In the genomic region with DNA sequence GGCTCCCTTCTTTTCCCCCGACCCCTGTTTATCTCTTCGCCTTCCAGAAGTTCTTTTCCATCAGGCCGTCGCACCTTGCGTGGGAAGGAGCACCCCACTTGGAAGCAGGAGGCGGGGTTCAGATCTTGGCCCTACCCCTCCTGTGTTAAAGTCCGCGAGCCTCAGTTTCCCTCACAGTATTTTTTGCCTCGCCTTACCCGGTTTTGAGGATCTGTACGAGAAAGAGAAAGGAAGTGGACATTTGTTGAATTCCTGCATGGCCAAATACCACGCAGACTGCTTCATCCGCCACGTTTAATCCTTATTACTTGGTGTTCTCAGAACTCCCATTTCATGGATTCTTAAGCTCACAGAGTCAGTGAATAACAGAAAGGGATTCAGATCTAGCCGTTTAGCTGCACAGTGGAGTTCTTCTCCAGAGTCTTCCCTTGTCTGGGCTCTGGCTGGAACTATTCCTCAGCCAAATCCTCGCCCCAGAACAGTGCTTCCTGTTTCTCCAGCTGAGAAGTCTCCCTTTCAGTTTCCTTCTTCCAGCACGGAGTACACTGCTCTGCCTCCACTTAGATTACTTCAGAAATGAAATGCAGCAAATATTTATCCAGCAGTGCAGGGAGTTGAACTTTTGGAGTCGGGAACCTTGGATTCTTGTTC, we compare ENCODE assay signal across 8 cellular contexts. TPM values are rescaled to one million over a fixed set of nuclear protein-coding genes. Genes with fewer than 3 reads are reported as not detected.
A peak's percentile ranks its signal among the peaks of the same experiment; 100 is the strongest.
DNase-seq lines count a peak whose midpoint lies in the region; ATAC-seq and TF ChIP-seq lines count a peak whose summit lies in the region.

No MANE protein-coding gene starts in this region.

- H3K27ac ChIP-seq in HEK293 (ENCODE audit: extremely low read depth, low read depth, low read length) (peak overlapping the region; percentile 29; the same call in 1 of the 2 replicates), cardiac muscle cell (peak overlapping the region; percentile 27)

- peak overlapping the region; percentile 84 for H3K27ac Mint-ChIP-seq in activated CD8-positive, alpha-beta T cell treated with anti-CD3 and anti-CD28 coated beads, Interleukin-2, amount 10 ng/mL, durations not matched to agents 7 days and 5 days
- H3K27ac Mint-ChIP-seq in progenitor cell of endocrine pancreas, result peak overlapping the region; percentile 95

- H3K36me3 ChIP-seq in HEK293 (ENCODE audit: control insufficient read depth in 2 of 2, insufficient read depth in 1 of 2, low read length in 2 of 2), result peaks cover 0 to 3% of the 10 kb centered on the region in 2 experiments; a peak in 1 of 3 replicates
- no peaks in the 10 kb centered on the region for H3K36me3 ChIP-seq in cardiac muscle cell

- ATAC-seq in activated CD8-positive, alpha-beta T cell treated with anti-CD3 and anti-CD28 coated beads, Interleukin-2, amount 10 ng/mL, durations not matched to agents 7 days and 5 days, result no peak
- ATAC-seq in GM21786 (IDR thresholded peaks at IDR 0.05; ENCODE audit: unreplicated experiment), result no peak
- ATAC-seq in GM19467 (IDR thresholded peaks at IDR 0.05; ENCODE audit: unreplicated experiment), result no peak

- H3K27me3 Mint-ChIP-seq in activated CD8-positive, alpha-beta T cell treated with anti-CD3 and anti-CD28 coated beads, Interleukin-2, amount 10 ng/mL, durations not matched to agents 7 days and 5 days (ENCODE audit: low read depth), result no peaks in the 10 kb centered on the region
- H3K27me3 Mint-ChIP-seq in progenitor cell of endocrine pancreas, result no peaks in the 10 kb centered on the region

- H3K4me3 Mint-ChIP-seq in activated CD8-positive, alpha-beta T cell treated with anti-CD3 and anti-CD28 coated beads, Interleukin-2, amount 10 ng/mL, durations not matched to agents 7 days and 5 days, result peak overlapping the region; percentile 82
- peak overlapping the region; percentile 83 for H3K4me3 Mint-ChIP-seq in progenitor cell of endocrine pancreas (ENCODE audit: low read depth)

- TF ChIP-seq CTCF in HEK293 (tag by site-specific recombination; IDR thresholded peaks at IDR 0.05) (no peak), cardiac muscle cell (IDR thresholded peaks at IDR 0.05; ENCODE audit: low read depth, low read length) (no peak), progenitor cell of endocrine pancreas (IDR thresholded peaks at IDR 0.05; ENCODE audit: unreplicated experiment) (no peak)

- CTCF ChIA-PET in HEK293 (lab: Yijun Ruan, JAX), result interaction anchor here (0.6 to 3.5 kb wide), 9 partner anchors 10 to 120 kb away, joined by 3 to 16 read pairs (median 7); a partner anchor contains a TSS
- CTCF ChIA-PET in activated CD8-positive, alpha-beta T cell treated with anti-CD3 and anti-CD28 coated beads, Interleukin-2, amount 10 ng/mL, durations not matched to agents 7 days and 5 days (lab: Charles Lee), result interaction anchor here (0.8 to 3.7 kb wide), 11 partner anchors 12 to 114 kb away, joined by 3 to 41 read pairs (median 4); a partner anchor contains a TSS

- in situ Hi-C loops in ACHN (cut with HindIII; ENCODE audit: low pct_ligation_motif_present, low pct_unique_long_range_greater_than_20kb, low sequenced_read_pairs), result no loop called here

- H3K4me1 ChIP-seq in HEK293 (ENCODE audit: control insufficient read depth, insufficient read depth, low read length), result 0 out of 2 replicates have a peak, but pooled peaks cover 3% of the 10 kb centered on the region
- H3K4me1 ChIP-seq in cardiac muscle cell (ENCODE audit: low read depth), result peaks cover 4% of the 10 kb centered on the region

- no peaks in the 10 kb centered on the region for H3K27me3 ChIP-seq in cardiac muscle cell

- DNase-seq in ACHN (peak; percentile 43), cardiac muscle cell (ENCODE audit: low read depth in 1 of 2, low spot score in 1 of 2) (peak in 1 of 2 donors; percentile 66), progenitor cell of endocrine pancreas (ENCODE audit: low spot score, unreplicated experiment) (no peak), DMS153 (lab: John Stamatoyannopoulos, UW) (no peak)
- no peak for DNase-seq in activated CD8-positive, alpha-beta T cell treated with anti-CD3 and anti-CD28 coated beads, Interleukin-2, amount 10 ng/mL, durations not matched to agents 7 days and 5 days

- no peaks in the 10 kb centered on the region for H3K9me3 Mint-ChIP-seq in activated CD8-positive, alpha-beta T cell treated with anti-CD3 and anti-CD28 coated beads, Interleukin-2, amount 10 ng/mL, durations not matched to agents 7 days and 5 days (ENCODE audit: insufficient read depth)
- H3K9me3 Mint-ChIP-seq in progenitor cell of endocrine pancreas (ENCODE audit: low read depth), result no peaks in the 10 kb centered on the region

- H3K9me3 ChIP-seq in HEK293 (ENCODE audit: control insufficient read depth, insufficient read depth, low read depth, low read length) (no peaks in the 10 kb centered on the region), cardiac muscle cell (ENCODE audit: low read depth) (no peaks in the 10 kb centered on the region)

- H3K4me3 ChIP-seq in HEK293 (ENCODE audit: low read depth, low read length), result peak overlapping the region; percentile 57
- peak overlapping the region; percentile 83 for H3K4me3 ChIP-seq in cardiac muscle cell

- H3K36me3 Mint-ChIP-seq in activated CD8-positive, alpha-beta T cell treated with anti-CD3 and anti-CD28 coated beads, Interleukin-2, amount 10 ng/mL, durations not matched to agents 7 days and 5 days (ENCODE audit: low read depth), result peaks cover 9% of the 10 kb centered on the region
- H3K36me3 Mint-ChIP-seq in progenitor cell of endocrine pancreas (ENCODE audit: insufficient read depth), result peaks cover 8% of the 10 kb centered on the region

- POLR2A ChIA-PET in HEK293 (lab: Yijun Ruan, JAX), result interaction anchor here (0.7 to 2.5 kb wide), 16 partner anchors 11 to 157 kb away, joined by 3 to 55 read pairs (median 6); a partner anchor contains a TSS
- POLR2A ChIA-PET in activated CD8-positive, alpha-beta T cell treated with anti-CD3 and anti-CD28 coated beads, Interleukin-2, amount 10 ng/mL, durations not matched to agents 7 days and 5 days (lab: Charles Lee), result interaction anchor here (0.6 to 3.2 kb wide), 8 partner anchors 11 to 231 kb away, joined by 3 to 42 read pairs (median 4); a partner anchor contains a TSS

- H3K4me1 Mint-ChIP-seq in activated CD8-positive, alpha-beta T cell treated with anti-CD3 and anti-CD28 coated beads, Interleukin-2, amount 10 ng/mL, durations not matched to agents 7 days and 5 days (ENCODE audit: low read depth), result peaks cover 20% of the 10 kb centered on the region
- peaks cover 10% of the 10 kb centered on the region for H3K4me1 Mint-ChIP-seq in progenitor cell of endocrine pancreas (ENCODE audit: low read depth)

TF ChIP-seq in HEK293, 187 proteins besides CTCF, POLR2A, EP300 and RAD21 (continues in another document):
- TF ChIP-seq HOXA7 (CRISPR knock-in tag; IDR thresholded peaks at IDR 0.05; ENCODE audit: borderline replicate concordance), result no peak
- TF ChIP-seq GLIS1 (tag by site-specific recombination; IDR thresholded peaks at IDR 0.05), result no peak
- no peak for TF ChIP-seq ZNF792 (tag by site-specific recombination; IDR thresholded peaks at IDR 0.05)
- TF ChIP-seq HOXC10 (CRISPR knock-in tag; IDR thresholded peaks at IDR 0.05), result no peak
- peak; percentile 78 for TF ChIP-seq ZNF600 (tag by site-specific recombination; IDR thresholded peaks at IDR 0.05)
- peak; percentile 54 for TF ChIP-seq ZBTB17 (tag by site-specific recombination; IDR thresholded peaks at IDR 0.05)
- TF ChIP-seq GLIS2 (tag by site-specific recombination; IDR thresholded peaks at IDR 0.05), result no peak
- TF ChIP-seq, protein P1, sequence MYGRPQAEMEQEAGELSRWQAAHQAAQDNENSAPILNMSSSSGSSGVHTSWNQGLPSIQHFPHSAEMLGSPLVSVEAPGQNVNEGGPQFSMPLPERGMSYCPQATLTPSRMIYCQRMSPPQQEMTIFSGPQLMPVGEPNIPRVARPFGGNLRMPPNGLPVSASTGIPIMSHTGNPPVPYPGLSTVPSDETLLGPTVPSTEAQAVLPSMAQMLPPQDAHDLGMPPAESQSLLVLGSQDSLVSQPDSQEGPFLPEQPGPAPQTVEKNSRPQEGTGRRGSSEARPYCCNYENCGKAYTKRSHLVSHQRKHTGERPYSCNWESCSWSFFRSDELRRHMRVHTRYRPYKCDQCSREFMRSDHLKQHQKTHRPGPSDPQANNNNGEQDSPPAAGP (tag by site-specific recombination; IDR thresholded peaks at IDR 0.05), result no peak
- no peak for TF ChIP-seq ZNF157 (tag by site-specific recombination; IDR thresholded peaks at IDR 0.05)

RNA-seq across cellular contexts. Expression of a gene that starts 0.6 kb away (rescaled TPM):
- 10 to 100 TPM; 57.8 to 61.0 TPM for total RNA-seq in activated CD8-positive, alpha-beta T cell treated with anti-CD3 and anti-CD28 coated beads, Interleukin-2, amount 10 ng/mL, durations not matched to agents 7 days and 5 days
- 73.7 and 110 TPM in 2 replicates for total RNA-seq in cardiac muscle cell
- 109 and 156 TPM in 2 replicates for polyA plus RNA-seq in cardiac muscle cell
- total RNA-seq in progenitor cell of endocrine pancreas, result 89.4 and 91.9 TPM in 2 replicates

RNA-seq across cellular contexts. Expression of a gene that starts 11.2 kb away (rescaled TPM):
- total RNA-seq in activated CD8-positive, alpha-beta T cell treated with anti-CD3 and anti-CD28 coated beads, Interleukin-2, amount 10 ng/mL, durations not matched to agents 7 days and 5 days, result 10 to 100 TPM; 48.9 to 49.8 TPM
- total RNA-seq in cardiac muscle cell, result 69.4 and 70.9 TPM in 2 replicates
- 25.8 and 36.2 TPM in 2 replicates for polyA plus RNA-seq in cardiac muscle cell
- total RNA-seq in progenitor cell of endocrine pancreas, result 51.1 and 54.0 TPM in 2 replicates

RNA-seq across cellular contexts. Expression of a gene that starts 32.9 kb away (rescaled TPM):
- 10 to 100 TPM; 46.4 to 47.3 TPM for total RNA-seq in activated CD8-positive, alpha-beta T cell treated with anti-CD3 and anti-CD28 coated beads, Interleukin-2, amount 10 ng/mL, durations not matched to agents 7 days and 5 days
- total RNA-seq in cardiac muscle cell, result 22.2 and 25.6 TPM in 2 replicates
- polyA plus RNA-seq in cardiac muscle cell, result 26.7 and 32.5 TPM in 2 replicates
- total RNA-seq in progenitor cell of endocrine pancreas, result 11.4 and 12.0 TPM in 2 replicates

RNA-seq across cellular contexts. Expression of a gene that starts 33.6 kb away (rescaled TPM):
- total RNA-seq in activated CD8-positive, alpha-beta T cell treated with anti-CD3 and anti-CD28 coated beads, Interleukin-2, amount 10 ng/mL, durations not matched to agents 7 days and 5 days, result 100 to 1,000 TPM; 104 to 117 TPM
- total RNA-seq in cardiac muscle cell (83.7 and 167 TPM in 2 replicates), progenitor cell of endocrine pancreas (72.7 and 74.2 TPM in 2 replicates)
- 17.1 and 19.0 TPM in 2 replicates for polyA plus RNA-seq in cardiac muscle cell

RNA-seq across cellular contexts. Expression of a gene that starts 36.4 kb away (rescaled TPM):
- total RNA-seq in activated CD8-positive, alpha-beta T cell treated with anti-CD3 and anti-CD28 coated beads, Interleukin-2, amount 10 ng/mL, durations not matched to agents 7 days and 5 days, result 10 to 100 TPM; 33.8 to 35.5 TPM
- total RNA-seq in cardiac muscle cell (17.6 and 22.1 TPM in 2 replicates), progenitor cell of endocrine pancreas (31.4 and 34.7 TPM in 2 replicates)
- 22.3 and 23.3 TPM in 2 replicates for polyA plus RNA-seq in cardiac muscle cell
